In genomic region chr2:191396794-191397193, GRCh38 we compare ENCODE assay signal across 1 cellular context.
TF ChIP-seq lines count a peak whose summit lies in the region.

No MANE protein-coding gene starts in this region.

TF ChIP-seq in IMR-90, 13 proteins besides CTCF, POLR2A, EP300 and RAD21:
- TF ChIP-seq ELK1 (IDR thresholded peaks at IDR 0.05; ENCODE audit: borderline replicate concordance, low read depth, low read length) (no peak), MXI1 (IDR thresholded peaks at IDR 0.05; ENCODE audit: borderline replicate concordance, low read depth, low read length) (no peak), USF2 (IDR thresholded peaks at IDR 0.05; ENCODE audit: low read depth, low read length) (no peak), RFX5 (IDR thresholded peaks at IDR 0.05; ENCODE audit: low read depth, low read length) (no peak), RCOR1 (IDR thresholded peaks at IDR 0.05; ENCODE audit: insufficient replicate concordance, low read length) (no peak), MAZ (IDR thresholded peaks at IDR 0.05; ENCODE audit: borderline replicate concordance, low read depth, low read length) (no peak), CEBPB (IDR thresholded peaks at IDR 0.05; ENCODE audit: low read depth, low read length) (no peak), BHLHE40 (IDR thresholded peaks at IDR 0.05; ENCODE audit: low read depth, low read length) (no peak), FOS (IDR thresholded peaks at IDR 0.05; ENCODE audit: low read depth, low read length) (no peak), SMC3 (IDR thresholded peaks at IDR 0.05; ENCODE audit: low read depth, low read length) (no peak), NFE2L2 (IDR thresholded peaks at IDR 0.05; ENCODE audit: low read depth, low read length) (no peak), CHD1 (IDR thresholded peaks at IDR 0.05; ENCODE audit: low read depth, low read length) (no peak), MAFK (IDR thresholded peaks at IDR 0.05; ENCODE audit: low read depth, low read length) (no peak)
